In genomic region chr9:37120840-37121335, GRCh38 we compare ENCODE assay signal across 7 cellular contexts. TPM values are rescaled to one million over a fixed set of nuclear protein-coding genes. Genes with fewer than 3 reads are reported as not detected.
A peak's percentile ranks its signal among the peaks of the same experiment; 100 is the strongest.
DNase-seq lines count a peak whose midpoint lies in the region; ATAC-seq and TF ChIP-seq lines count a peak whose summit lies in the region.
"Not testable (repeated sequence)": the region's sequence is repeated elsewhere in the genome, so short reads cannot be mapped to it uniquely, and the experiment has no call there.

No MANE protein-coding gene starts in this region.

- peak overlapping the region; percentile 94 for H3K4me3 Mint-ChIP-seq in chondrocyte (ENCODE audit: unreplicated experiment)

- peak overlapping the region; percentile 77 for H4K91ac ChIP-seq in trophoblast cell (ENCODE audit: low read depth, low read length)

- H2BK5ac ChIP-seq in trophoblast cell (ENCODE audit: low read depth, low read length, poor library complexity), result peak overlapping the region; percentile 36

- H2AK5ac ChIP-seq in trophoblast cell (ENCODE audit: low read length), result not testable (repeated sequence)

- no CpG with 5 or more reads among the region's 23 CpGs for WGBS in trophoblast cell (ENCODE audit: extremely low coverage, insufficient coverage, insufficient read length)

- peak overlapping the region; percentile 40 for H3K27ac ChIP-seq in trophoblast cell (ENCODE audit: low read depth, low read length)

- not testable (repeated sequence) for H2BK120ac ChIP-seq in trophoblast cell (ENCODE audit: insufficient read depth, low read length, poor library complexity)

- TF ChIP-seq CTCF in chondrocyte (IDR thresholded peaks at IDR 0.05), result peak; percentile 19

- peak overlapping the region; percentile 98 for H3K4me2 ChIP-seq in trophoblast cell (ENCODE audit: low read length)

- H3K79me1 ChIP-seq in trophoblast cell (ENCODE audit: low read length), result not testable (repeated sequence)

- peak; percentile 8 for ATAC-seq in GM18517 (IDR thresholded peaks at IDR 0.05; ENCODE audit: unreplicated experiment)
- ATAC-seq in HG02571 (IDR thresholded peaks at IDR 0.05; ENCODE audit: unreplicated experiment), result peak; percentile 18

- H3K27me3 Mint-ChIP-seq in chondrocyte (ENCODE audit: low read depth), result not testable (repeated sequence)

- H3K14ac ChIP-seq in trophoblast cell (ENCODE audit: low read length), result peak overlapping the region; percentile 89

- peak overlapping the region; percentile 93 for H2AFZ ChIP-seq in trophoblast cell (ENCODE audit: insufficient read depth, low read length, poor library complexity)

- peaks cover 34% of the 10 kb centered on the region for H3K4me1 Mint-ChIP-seq in chondrocyte (ENCODE audit: low read depth)

- H3K79me2 ChIP-seq in trophoblast cell (ENCODE audit: control insufficient read depth, insufficient read depth, low read length, poor library complexity), result not testable (repeated sequence)

- H3K9ac ChIP-seq in iPS-15b (ENCODE audit: low read depth, low read length) (peak overlapping the region; percentile 50), trophoblast cell (ENCODE audit: low read length) (peak overlapping the region; percentile 94)

- not testable (repeated sequence) for H3K23ac ChIP-seq in trophoblast cell (ENCODE audit: low read length)

- not testable (repeated sequence) for H3K9me3 Mint-ChIP-seq in chondrocyte (ENCODE audit: low read depth)

- peak overlapping the region; percentile 99 for H3K27ac Mint-ChIP-seq in chondrocyte (ENCODE audit: unreplicated experiment)

- peak; percentile 8 for DNase-seq in HuH-7.5 (ENCODE audit: low spot score)
- peak; percentile 69 for DNase-seq in UCSD-AML1 (lab: John Stamatoyannopoulos, UW; ENCODE audit: unreplicated experiment)
- not testable (repeated sequence) for DNase-seq in chondrocyte (ENCODE audit: low spot score); trophoblast cell

- H3K4me1 ChIP-seq in iPS-15b (ENCODE audit: control insufficient read depth, insufficient read depth, low read length); trophoblast cell (ENCODE audit: control insufficient read depth in 1 of 2, insufficient read depth in 2 of 2, low read length in 2 of 2): not testable (repeated sequence)

- H2BK12ac ChIP-seq in trophoblast cell (ENCODE audit: low read length), result not testable (repeated sequence)

- not testable (repeated sequence) for H3K36me3 ChIP-seq in iPS-15b (ENCODE audit: control insufficient read depth, insufficient read depth, low read length); trophoblast cell (ENCODE audit: control insufficient read depth in 1 of 2, insufficient read depth in 2 of 2, low read length in 2 of 2)

- H3K4ac ChIP-seq in trophoblast cell (ENCODE audit: low read depth, low read length), result peak overlapping the region; percentile 58

- not testable (repeated sequence) for H3K9me3 ChIP-seq in iPS-15b (ENCODE audit: control insufficient read depth, insufficient read depth, low read length); trophoblast cell (ENCODE audit: insufficient read depth, low read depth, low read length)

- H3K36me3 Mint-ChIP-seq in chondrocyte (ENCODE audit: low read depth), result not testable (repeated sequence)

- H4K12ac ChIP-seq in trophoblast cell (ENCODE audit: low read depth, low read length), result peak overlapping the region; percentile 86

- H3K4me3 ChIP-seq in iPS-15b (ENCODE audit: low read depth, low read length), result peak overlapping the region; percentile 84
- H3K4me3 ChIP-seq in trophoblast cell (ENCODE audit: low read depth, low read length), result peak overlapping the region; percentile 99

- not testable (repeated sequence) for H3K27me3 ChIP-seq in iPS-15b (ENCODE audit: control insufficient read depth, insufficient read depth, low read length); trophoblast cell (ENCODE audit: insufficient read depth, low read length)

- H3K18ac ChIP-seq in trophoblast cell (ENCODE audit: low read length), result peak overlapping the region; percentile 79

- H4K8ac ChIP-seq in trophoblast cell (ENCODE audit: low read depth, low read length), result peak overlapping the region; percentile 96

RNA-seq across cellular contexts. Expression of gene ZCCHC7, which starts 0.5 kb away (rescaled TPM):
- 21.9 to 26.6 TPM (median 22.5 TPM) in 3 replicates for total RNA-seq in chondrocyte
- polyA plus RNA-seq in trophoblast cell (2013), result 28.9 and 29.2 TPM in 2 replicates
